ENCODE assay signal across 24 cellular contexts in genomic region chr6:76708641-76709331, GRCh38.
DNase-seq lines count a peak whose midpoint lies in the region; TF ChIP-seq lines count a peak whose summit lies in the region.
"Had no signal": no experiment of that assay in that cellular context is flagged by ENCODE, and none has a peak within 500 bp of the region (broad histone marks: within the 10 kb centered on the region; RNA-seq: fewer than 3 reads in every experiment).

No MANE protein-coding gene starts in this region.

- no peak overlapping the region for H3K9ac ChIP-seq in endodermal cell (ENCODE audit: extremely low read depth, low read length, poor library complexity, severe bottlenecking)

- peaks cover 4% of the 10 kb centered on the region for H3K4me1 ChIP-seq in endodermal cell (ENCODE audit: control insufficient read depth, insufficient read depth, low read length)
- H3K4me1 ChIP-seq: SJSA1 had no signal

- H3K36me3 Mint-ChIP-seq in endodermal cell (ENCODE audit: low read depth) (peaks cover 5% of the 10 kb centered on the region), chondrocyte (ENCODE audit: low read depth) (no peaks in the 10 kb centered on the region)
- H3K36me3 Mint-ChIP-seq: CD8-positive, alpha-beta memory T cell had no signal

- H3K36me3 ChIP-seq in endodermal cell (ENCODE audit: control insufficient read depth, insufficient read depth, low read length) = no peaks in the 10 kb centered on the region
- H3K36me3 ChIP-seq: SJSA1 had no signal

- H3K27ac Mint-ChIP-seq in endodermal cell (no peak overlapping the region), chondrocyte (ENCODE audit: unreplicated experiment) (no peak overlapping the region)
- H3K27ac Mint-ChIP-seq: CD8-positive, alpha-beta memory T cell had no signal

- peaks cover 11% of the 10 kb centered on the region for H3K4me1 Mint-ChIP-seq in endodermal cell
- H3K4me1 Mint-ChIP-seq in chondrocyte (ENCODE audit: low read depth) = no peaks in the 10 kb centered on the region
- H3K4me1 Mint-ChIP-seq: CD8-positive, alpha-beta memory T cell had no signal

- H3K27me3 ChIP-seq in endodermal cell (ENCODE audit: control insufficient read depth, insufficient read depth, low read length, poor library complexity, severe bottlenecking) = peaks cover 7% of the 10 kb centered on the region
- H3K27me3 ChIP-seq: SJSA1 had no signal

- TF ChIP-seq CTCF in endodermal cell (conservative IDR thresholded peaks at IDR 0.05) = peak; percentile 35
- TF ChIP-seq CTCF in chondrocyte (IDR thresholded peaks at IDR 0.05) = no peak

- no peak overlapping the region for H3K4me3 Mint-ChIP-seq in endodermal cell
- H3K4me3 Mint-ChIP-seq in chondrocyte (ENCODE audit: unreplicated experiment) = no peak overlapping the region
- H3K4me3 Mint-ChIP-seq: CD8-positive, alpha-beta memory T cell had no signal

- H3K9me3 Mint-ChIP-seq in endodermal cell (no peaks in the 10 kb centered on the region), chondrocyte (ENCODE audit: low read depth) (no peaks in the 10 kb centered on the region)

- H3K27me3 Mint-ChIP-seq in endodermal cell (ENCODE audit: insufficient read depth) = peaks cover 31% of the 10 kb centered on the region
- H3K27me3 Mint-ChIP-seq in chondrocyte (ENCODE audit: low read depth) = no peaks in the 10 kb centered on the region
- H3K27me3 Mint-ChIP-seq: CD8-positive, alpha-beta memory T cell had no signal

- no peaks in the 10 kb centered on the region for H3K9me3 ChIP-seq in endodermal cell (ENCODE audit: control insufficient read depth, low read length)
- H3K9me3 ChIP-seq: SJSA1 had no signal

- no peak overlapping the region for H3K4me3 ChIP-seq in endodermal cell (ENCODE audit: low read length)
- H3K4me3 ChIP-seq: SJSA1 had no signal

- H3K27ac ChIP-seq in endodermal cell (ENCODE audit: low read depth, low read length) = no peak overlapping the region
- H3K27ac ChIP-seq: SJSA1 had no signal

- DNase-seq in NCI-H82 (lab: John Stamatoyannopoulos, UW) = peak; percentile 29
- DNase-seq in NCI-H82 treated with DMSO at 0.1 percent for 48 hours (lab: John Stamatoyannopoulos, UW; ENCODE audit: unreplicated experiment) = no peak
- DNase-seq in M059J (ENCODE audit: low read depth) = peak; percentile 6
- DNase-seq in endodermal cell = peak; percentile 53
- DNase-seq in chondrocyte (ENCODE audit: low spot score) = no peak
- no peak for DNase-seq in CD1c-positive myeloid dendritic cell (ENCODE audit: extremely low spot score)
- no peak for DNase-seq in cortex of kidney (lab: John Stamatoyannopoulos, UW)
- no peak for DNase-seq in stimulated activated CD8-positive, alpha-beta memory T cell treated with anti-CD3 and anti-CD28 coated beads, Interleukin-4, amount 100 ng/mL, for 48 hours
- DNase-seq: 8988T; AML-193; C1 segment of cervical spinal cord; Calu3; CD8-positive, alpha-beta memory T cell; EL; GOT3; Karpas-422; NCI-H1417; NCI-H1930; NCI-H2227 treated with DMSO at 0.1 percent for 48 hours; NCI-H510A treated with DMSO at 0.1 percent for 48 hours; NCI-H748 treated with DMSO at 0.1 percent for 48 hours; OCI-M1; T-helper 1 cell had no signal

- WGBS in endodermal cell (ENCODE audit: insufficient coverage in 1 of 2, insufficient read length in 1 of 2), 2 experiments = 85 to 89% methylated on average over 5 of the region's 5 CpGs

Comparison
In these comparisons a context has a peak if more than half of its experiments do, and no peak if none do; other contexts are left out.
1. DNase-seq: peak in NCI-H82 (single experiment), M059J (single experiment) and endodermal cell (single experiment); none in NCI-H82 treated with DMSO at 0.1 percent for 48 hours (single experiment), chondrocyte (single experiment), CD1c-positive myeloid dendritic cell (single experiment), cortex of kidney (single experiment) and stimulated activated CD8-positive, alpha-beta memory T cell treated with anti-CD3 and anti-CD28 coated beads, Interleukin-4, amount 100 ng/mL, for 48 hours (single experiment).